In the genomic region with DNA sequence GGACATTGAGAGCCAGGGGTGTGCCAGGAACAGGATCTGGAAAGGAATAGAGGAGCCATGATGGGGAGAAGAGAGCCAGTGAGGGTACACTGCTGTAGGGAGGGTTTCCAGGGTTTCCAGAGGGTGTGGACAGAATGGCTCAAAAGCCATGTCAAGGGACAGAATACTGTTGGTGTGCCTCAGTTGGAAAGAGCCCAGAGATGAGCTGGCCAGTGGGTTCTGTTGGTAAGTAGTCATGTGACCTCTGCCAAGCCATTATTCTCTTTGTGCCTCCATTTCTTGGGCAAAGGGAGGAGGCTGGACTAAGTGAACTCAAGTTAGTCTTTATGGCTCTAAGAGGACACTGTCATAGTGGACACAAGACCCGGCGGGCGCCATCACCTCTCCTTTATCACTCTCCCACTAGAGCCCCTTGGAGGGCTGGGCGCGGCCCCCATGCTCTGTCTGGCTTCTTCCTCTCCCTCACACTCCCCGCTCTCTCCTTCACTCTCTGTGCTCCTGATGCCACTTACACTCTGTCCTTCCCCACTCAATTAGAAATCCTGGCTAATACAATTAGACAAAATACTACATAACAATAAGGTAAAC, we compare ENCODE assay signal across 23 cellular contexts. TPM values are rescaled to one million over a fixed set of nuclear protein-coding genes. Genes with fewer than 3 reads are reported as not detected.
"Had no signal": no experiment of that assay in that cellular context is flagged by ENCODE, and none has a peak within 500 bp of the region (broad histone marks: within the 10 kb centered on the region; RNA-seq: fewer than 3 reads in every experiment).

No MANE protein-coding gene starts in this region.

- H3K4me3 Mint-ChIP-seq: activated CD8-positive, alpha-beta T cell treated with anti-CD3 and anti-CD28 coated beads for 36 hours; activated naive CD8-positive, alpha-beta T cell treated with anti-CD3 and anti-CD28 coated beads, Interleukin-2, amount 10 ng/mL, durations not matched to agents 7 days and 5 days; activated T-cell treated with anti-CD3 and anti-CD28 coated beads, Interleukin-2, amount 50 U/mL, for 72 hours; T-cell had no signal

- H3K36me3 ChIP-seq: adrenal gland had no signal

- H3K27ac ChIP-seq: adrenal gland, PC-9, WERI-Rb-1 had no signal

- H3K27ac Mint-ChIP-seq: activated CD8-positive, alpha-beta T cell treated with anti-CD3 and anti-CD28 coated beads for 36 hours; activated naive CD8-positive, alpha-beta T cell treated with anti-CD3 and anti-CD28 coated beads, Interleukin-2, amount 10 ng/mL, durations not matched to agents 7 days and 5 days; activated T-cell treated with anti-CD3 and anti-CD28 coated beads, Interleukin-2, amount 50 U/mL, for 72 hours; activated T-helper 2 cell treated with anti-CD3 and anti-CD28 coated beads, Interferon-gamma antibody, Interleukin-2, Interleukin-4, amounts not matched to agents 10 μg/mL and 5 μg/mL and 100 μg/mL, durations not matched to agents 14 hours and 24 hours and 36 hours; T-cell had no signal

- H3K9me3 ChIP-seq: adrenal gland had no signal

- H3K36me3 Mint-ChIP-seq: activated naive CD8-positive, alpha-beta T cell treated with anti-CD3 and anti-CD28 coated beads, Interleukin-2, amount 10 ng/mL, durations not matched to agents 7 days and 5 days; T-cell had no signal

- H3K4me1 ChIP-seq: adrenal gland had no signal

- H3K27me3 Mint-ChIP-seq: activated naive CD8-positive, alpha-beta T cell treated with anti-CD3 and anti-CD28 coated beads, Interleukin-2, amount 10 ng/mL, durations not matched to agents 7 days and 5 days had no signal

- H3K4me2 ChIP-seq: PC-9 had no signal

- H3K4me3 ChIP-seq: adrenal gland, PC-9 had no signal

- DNase-seq: activated CD4-positive, alpha-beta T cell treated with anti-CD3 and anti-CD28 coated beads for 4 hours; activated CD8-positive, alpha-beta memory T cell treated with anti-CD3 and anti-CD28 coated beads, Interleukin-2, amount 50 U/mL, for 4 hours; activated CD8-positive, alpha-beta T cell treated with anti-CD3 and anti-CD28 coated beads for 36 hours; activated gamma-delta T cell treated with Interleukin-2 at 50 U/mL for 16 hours; activated naive CD4-positive, alpha-beta T cell treated with anti-CD3 and anti-CD28 coated beads, Interleukin-2, amount 50 U/mL, for 16 hours; activated naive CD8-positive, alpha-beta T cell treated with anti-CD3 and anti-CD28 coated beads, Interleukin-2, amount 10 ng/mL, durations not matched to agents 7 days and 5 days; activated T-cell treated with anti-CD3 and anti-CD28 coated beads, Interleukin-2, amount 50 U/mL, for 72 hours; adrenal gland; Karpas-422; MM.1S; NCI-H1105 treated with DMSO at 0.1 percent for 48 hours; NCI-H1436 treated with DMSO at 0.1 percent for 48 hours; NCI-H187; NCI-H2081; NCI-H446; NCI-H524; PC-9; SIG-M5; T-cell; WERI-Rb-1 had no signal

- H3K9me3 Mint-ChIP-seq: activated CD8-positive, alpha-beta T cell treated with anti-CD3 and anti-CD28 coated beads for 36 hours; activated T-helper 2 cell treated with anti-CD3 and anti-CD28 coated beads, Interferon-gamma antibody, Interleukin-2, Interleukin-4, amounts not matched to agents 10 μg/mL and 5 μg/mL and 100 μg/mL, durations not matched to agents 14 hours and 24 hours and 36 hours had no signal

- H3K27me3 ChIP-seq: adrenal gland had no signal

- H3K4me1 Mint-ChIP-seq: activated naive CD8-positive, alpha-beta T cell treated with anti-CD3 and anti-CD28 coated beads, Interleukin-2, amount 10 ng/mL, durations not matched to agents 7 days and 5 days had no signal

- H2AFZ ChIP-seq: PC-9 had no signal

- ATAC-seq: activated CD4-positive, CD25-positive, alpha-beta regulatory T cell treated with anti-CD3 and anti-CD28 coated beads, Interleukin-2, amount 50 U/mL, for 24 hours; activated CD8-positive, alpha-beta T cell treated with anti-CD3 and anti-CD28 coated beads for 36 hours; activated T-cell treated with anti-CD3 and anti-CD28 coated beads, Interleukin-2, amount 50 U/mL, for 72 hours; T-cell had no signal

RNA-seq across cellular contexts. Expression of a gene that starts 20.1 kb away (rescaled TPM):
- total RNA-seq: activated CD8-positive, alpha-beta T cell treated with anti-CD3 and anti-CD28 coated beads for 36 hours; activated naive CD8-positive, alpha-beta T cell treated with anti-CD3 and anti-CD28 coated beads, Interleukin-2, amount 10 ng/mL, durations not matched to agents 7 days and 5 days; activated T-cell treated with anti-CD3 and anti-CD28 coated beads, Interleukin-2, amount 50 U/mL, for 72 hours; activated T-helper 2 cell treated with anti-CD3 and anti-CD28 coated beads, Interferon-gamma antibody, Interleukin-2, Interleukin-4, amounts not matched to agents 10 μg/mL and 5 μg/mL and 100 μg/mL, durations not matched to agents 14 hours and 24 hours and 36 hours; PC-9; T-helper 2 cell treated with Interferon-gamma antibody and Interleukin-4, amounts not matched to agents 100 ng/mL and 5 ng/mL, for 36 hours had no signal
